ENCODE assay signal across 10 cellular contexts in the genomic region with DNA sequence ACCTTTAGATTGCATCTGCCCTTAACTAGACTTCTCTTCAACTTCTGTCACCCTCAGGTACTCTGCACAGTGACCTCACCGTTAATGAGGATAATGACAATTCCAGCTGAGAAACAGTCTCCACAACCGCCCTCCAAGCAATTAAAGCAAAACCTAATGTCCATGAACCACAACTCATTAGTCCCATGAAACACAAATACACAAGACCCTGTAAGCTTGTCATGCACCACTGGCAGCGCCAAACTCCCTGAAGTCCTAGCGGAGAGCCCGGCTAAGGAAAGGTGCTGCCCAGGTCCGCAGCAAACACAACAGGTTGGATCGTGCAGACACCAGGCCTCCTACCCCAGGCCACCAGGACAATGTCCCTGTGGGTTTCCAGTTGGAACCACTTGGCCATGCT. TPM values are rescaled to one million over a fixed set of nuclear protein-coding genes. Genes with fewer than 3 reads are reported as not detected.
A peak's percentile ranks its signal among the peaks of the same experiment; 100 is the strongest.
DNase-seq lines count a peak whose midpoint lies in the region; TF ChIP-seq lines count a peak whose summit lies in the region.
"Had no signal": no experiment of that assay in that cellular context is flagged by ENCODE, and none has a peak within 500 bp of the region (broad histone marks: within the 10 kb centered on the region; RNA-seq: fewer than 3 reads in every experiment).

No MANE protein-coding gene starts in this region.

- H3K4me1 ChIP-seq in BLaER1 (peaks cover 93% of the 10 kb centered on the region), esophagus (ENCODE audit: control insufficient read depth in 2 of 2, insufficient read depth in 2 of 2, low read length in 1 of 2) (peaks cover 14 to 42% of the 10 kb centered on the region in 2 donors), osteoblast (ENCODE audit: insufficient read depth, low read length) (peaks cover 87% of the 10 kb centered on the region)

- H3K9ac ChIP-seq in BLaER1: no peak overlapping the region

- DNase-seq in NCI-H1417 (lab: John Stamatoyannopoulos, UW) (peak in 2 of 3 experiments; percentile 37 to 80), osteoblast (ENCODE audit: insufficient read length, low spot score, missing footprints) (peak; percentile 9), NCI-H2029 (lab: John Stamatoyannopoulos, UW) (no peak), foreskin fibroblast (no peak), dermis blood vessel endothelial cell (no peak), GM03348 (ENCODE audit: low spot score) (no peak)
- DNase-seq: activated CD4-positive, alpha-beta T cell treated with anti-CD3 and anti-CD28 coated beads, Interleukin-2, amount 50 U/mL, for 4 hours; NCI-H446 treated with DMSO at 0.1 percent for 48 hours had no signal

- peaks cover 100% of the 10 kb centered on the region for H3K79me2 ChIP-seq in osteoblast (ENCODE audit: insufficient read depth, low read length)

- no peak overlapping the region for H2AFZ ChIP-seq in osteoblast (ENCODE audit: low read length)

- H3K4me2 ChIP-seq in BLaER1 (peak overlapping the region; percentile 22; the same call in 1 of the 2 replicates), osteoblast (ENCODE audit: insufficient read depth, low read length) (peak overlapping the region; percentile 95)

- 54 to 69% methylated on average over 7 of the region's 7 CpGs for WGBS in esophagus, 2 donors

- no peaks in the 10 kb centered on the region for H3K9me3 ChIP-seq in BLaER1
- no peaks in the 10 kb centered on the region for H3K9me3 ChIP-seq in esophagus (ENCODE audit: control insufficient read depth in 2 of 2, insufficient read depth in 1 of 2, low read depth in 1 of 2, low read length in 1 of 2)
- H3K9me3 ChIP-seq in osteoblast (ENCODE audit: low read depth, low read length): no peaks in the 10 kb centered on the region

- H4K20me1 ChIP-seq in BLaER1: peaks cover 100% of the 10 kb centered on the region
- peaks cover 76% of the 10 kb centered on the region for H4K20me1 ChIP-seq in osteoblast (ENCODE audit: insufficient read depth, low read length)

- H3K36me3 ChIP-seq in BLaER1 (peaks cover 66% of the 10 kb centered on the region), esophagus (ENCODE audit: control insufficient read depth in 2 of 2, insufficient read depth in 2 of 2, low read length in 1 of 2) (peaks cover 3 to 6% of the 10 kb centered on the region in 2 donors), osteoblast (ENCODE audit: insufficient read depth, low read length) (peaks cover 75% of the 10 kb centered on the region)

- TF ChIP-seq CTCF in osteoblast (IDR thresholded peaks at IDR 0.05; ENCODE audit: extremely low read depth, low read depth, low read length): no peak
- no peak for TF ChIP-seq CTCF in foreskin fibroblast (IDR thresholded peaks at IDR 0.05; ENCODE audit: low read depth, low read length)

- H3K27ac ChIP-seq in BLaER1 (no peak overlapping the region), esophagus (ENCODE audit: low read depth in 2 of 2, low read length in 1 of 2) (peak overlapping the region; percentile 12 to 24), osteoblast (ENCODE audit: low read depth, low read length) (peak overlapping the region; percentile 94)

- peaks cover 20% of the 10 kb centered on the region for H3K27me3 ChIP-seq in BLaER1
- no peaks in the 10 kb centered on the region for H3K27me3 ChIP-seq in esophagus (ENCODE audit: control insufficient read depth in 1 of 2, insufficient read depth in 2 of 2, low read length in 2 of 2)
- no peaks in the 10 kb centered on the region for H3K27me3 ChIP-seq in osteoblast (ENCODE audit: insufficient read depth, low read length)

- no peak overlapping the region for H3K4me3 ChIP-seq in BLaER1
- no peak overlapping the region for H3K4me3 ChIP-seq in esophagus (ENCODE audit: low read depth in 1 of 2, low read length in 2 of 2)
- H3K4me3 ChIP-seq in osteoblast (ENCODE audit: insufficient read depth, low read length): peak overlapping the region; percentile 97
- peak overlapping the region in 1 of 2 donors; percentile 2 for H3K4me3 ChIP-seq in foreskin fibroblast (ENCODE audit: low read depth in 1 of 2, low read length in 2 of 2)

RNA-seq across cellular contexts. Expression of a gene that starts 7.4 kb away (rescaled TPM):
- polyA plus RNA-seq in esophagus: 1 to 10 TPM; 3.5 to 4.4 TPM
- total RNA-seq in osteoblast: 76.0 and 81.6 TPM in 2 replicates
- total RNA-seq in dermis blood vessel endothelial cell: 6.2 and 9.0 TPM in 2 replicates

Comparison
In these comparisons a context has a peak if more than half of its experiments do, and no peak if none do; other contexts are left out.
1. DNase-seq: peak in NCI-H1417 (2 of 3) and osteoblast (single experiment); none in NCI-H2029 (single experiment), foreskin fibroblast (0 of 2), dermis blood vessel endothelial cell (single experiment) and GM03348 (single experiment).